Comparison of ENCODE assay signal across 19 cellular contexts in genomic region chr10:30047924-30048531, GRCh38. TPM values are rescaled to one million over a fixed set of nuclear protein-coding genes. Genes with fewer than 3 reads are reported as not detected.
DNase-seq lines count a peak whose midpoint lies in the region; ATAC-seq and TF ChIP-seq lines count a peak whose summit lies in the region.
"Had no signal": no experiment of that assay in that cellular context is flagged by ENCODE, and none has a peak within 500 bp of the region (broad histone marks: within the 10 kb centered on the region; RNA-seq: fewer than 3 reads in every experiment).

No MANE protein-coding gene starts in this region.

- TF ChIP-seq CTCF in Caco-2 (IDR thresholded peaks at IDR 0.05; ENCODE audit: insufficient read depth in 1 of 2, low read depth in 1 of 2, low read length in 1 of 2, severe bottlenecking in 1 of 2, unreplicated experiment in 1 of 2): no peak

- H3K27ac Mint-ChIP-seq in activated naive CD4-positive, alpha-beta T cell treated with anti-CD3 and anti-CD28 coated beads, Interleukin-2, amount 10 ng/mL, durations not matched to agents 7 days and 5 days: peak overlapping the region; percentile 86
- H3K27ac Mint-ChIP-seq in Caco-2 (ENCODE audit: unreplicated experiment): peak overlapping the region; percentile 13
- H3K27ac Mint-ChIP-seq in activated CD8-positive, alpha-beta T cell treated with anti-CD3 and anti-CD28 coated beads, Interleukin-2, amount 10 ng/mL, durations not matched to agents 7 days and 5 days: peak overlapping the region; percentile 63
- H3K27ac Mint-ChIP-seq: stimulated activated effector memory CD8-positive, alpha-beta T cell treated with anti-CD3 and anti-CD28 coated beads, Interleukin-12 subunit alpha, Interleukin-12 subunit beta, amount 100 ng/mL, for 72 hours had no signal

- H3K36me3 Mint-ChIP-seq in activated naive CD4-positive, alpha-beta T cell treated with anti-CD3 and anti-CD28 coated beads, Interleukin-2, amount 10 ng/mL, durations not matched to agents 7 days and 5 days: no peaks in the 10 kb centered on the region
- peaks cover 9% of the 10 kb centered on the region for H3K36me3 Mint-ChIP-seq in Caco-2 (ENCODE audit: insufficient read depth, unreplicated experiment)
- no peaks in the 10 kb centered on the region for H3K36me3 Mint-ChIP-seq in activated CD8-positive, alpha-beta T cell treated with anti-CD3 and anti-CD28 coated beads, Interleukin-2, amount 10 ng/mL, durations not matched to agents 7 days and 5 days (ENCODE audit: low read depth)
- H3K36me3 Mint-ChIP-seq: stimulated activated effector memory CD8-positive, alpha-beta T cell treated with anti-CD3 and anti-CD28 coated beads, Interleukin-12 subunit alpha, Interleukin-12 subunit beta, amount 100 ng/mL, for 72 hours had no signal

- no TSS peak for BruUV-seq in Caco-2 (replicated peaks; lab: Mats Ljungman, UMichigan)

- H3K4me3 Mint-ChIP-seq in activated naive CD4-positive, alpha-beta T cell treated with anti-CD3 and anti-CD28 coated beads, Interleukin-2, amount 10 ng/mL, durations not matched to agents 7 days and 5 days: peak overlapping the region; percentile 64
- no peak overlapping the region for H3K4me3 Mint-ChIP-seq in Caco-2 (ENCODE audit: unreplicated experiment)
- H3K4me3 Mint-ChIP-seq in activated CD8-positive, alpha-beta T cell treated with anti-CD3 and anti-CD28 coated beads, Interleukin-2, amount 10 ng/mL, durations not matched to agents 7 days and 5 days: peak overlapping the region; percentile 36

- ATAC-seq in activated CD8-positive, alpha-beta T cell treated with anti-CD3 and anti-CD28 coated beads, Interleukin-2, amount 10 ng/mL, durations not matched to agents 7 days and 5 days: peak; percentile 71
- peak; percentile 33 for ATAC-seq in stimulated activated naive CD8-positive, alpha-beta T cell treated with anti-CD3 and anti-CD28 coated beads, Interleukin-15, Interleukin-2, amounts not matched to agents 100 U/mL and 50 U/mL, for 24 hours
- no peak for ATAC-seq in HG03280 (IDR thresholded peaks at IDR 0.05; ENCODE audit: unreplicated experiment)
- no peak for ATAC-seq in HG02852 (IDR thresholded peaks at IDR 0.05; ENCODE audit: unreplicated experiment)
- ATAC-seq: left colon; stimulated activated effector memory CD8-positive, alpha-beta T cell treated with anti-CD3 and anti-CD28 coated beads, Interleukin-12 subunit alpha, Interleukin-12 subunit beta, amount 100 ng/mL, for 72 hours had no signal

- DNase-seq in activated naive CD4-positive, alpha-beta T cell treated with anti-CD3 and anti-CD28 coated beads, Interleukin-2, amount 10 ng/mL, durations not matched to agents 7 days and 5 days: peak; percentile 60
- DNase-seq in activated naive CD4-positive, alpha-beta T cell treated with Interleukin-2 at 50 U/mL for 16 hours: no peak
- DNase-seq in Caco-2 (no peak), UCSD-AML1 (lab: John Stamatoyannopoulos, UW; ENCODE audit: unreplicated experiment) (no peak)
- DNase-seq in activated CD8-positive, alpha-beta T cell treated with anti-CD3 and anti-CD28 coated beads, Interleukin-2, amount 10 ng/mL, durations not matched to agents 7 days and 5 days: peak; percentile 42
- no peak for DNase-seq in stimulated activated naive CD8-positive, alpha-beta T cell treated with anti-CD3 and anti-CD28 coated beads, Interleukin-15, Interleukin-2, amounts not matched to agents 100 U/mL and 50 U/mL, for 24 hours
- DNase-seq: brain microvascular endothelial cell, COR-L47, dermis blood vessel endothelial cell, foreskin melanocyte, left colon, MG63, NCI-H1694 treated with DMSO at 0.1 percent for 48 hours, NCI-H2227 treated with DMSO at 0.1 percent for 48 hours, occipital lobe, retina had no signal

- H3K4me1 ChIP-seq in Caco-2: no peaks in the 10 kb centered on the region; the same call in 1 of the 2 replicates

- no peaks in the 10 kb centered on the region for H3K9me3 ChIP-seq in Caco-2
- H3K9me3 ChIP-seq: MG63 had no signal

- no peaks in the 10 kb centered on the region for H3K27me3 ChIP-seq in Caco-2 (replicated peaks; ENCODE audit: control insufficient read depth, insufficient read depth, low read length)
- H3K27me3 ChIP-seq: brain microvascular endothelial cell, MG63 had no signal

- POLR2A ChIA-PET in Caco-2 (lab: Charles Lee): no interaction called here
- POLR2A ChIA-PET in activated CD8-positive, alpha-beta T cell treated with anti-CD3 and anti-CD28 coated beads, Interleukin-2, amount 10 ng/mL, durations not matched to agents 7 days and 5 days (lab: Charles Lee): no interaction called here

- peaks cover 75% of the 10 kb centered on the region for H3K27me3 Mint-ChIP-seq in activated naive CD4-positive, alpha-beta T cell treated with anti-CD3 and anti-CD28 coated beads, Interleukin-2, amount 10 ng/mL, durations not matched to agents 7 days and 5 days
- no peaks in the 10 kb centered on the region for H3K27me3 Mint-ChIP-seq in Caco-2 (ENCODE audit: insufficient read depth, unreplicated experiment)
- peaks cover 55% of the 10 kb centered on the region for H3K27me3 Mint-ChIP-seq in activated CD8-positive, alpha-beta T cell treated with anti-CD3 and anti-CD28 coated beads, Interleukin-2, amount 10 ng/mL, durations not matched to agents 7 days and 5 days (ENCODE audit: low read depth)

- no peak overlapping the region for H3K4me3 ChIP-seq in Caco-2 (ENCODE audit: low read depth, low read length)
- H3K4me3 ChIP-seq: MG63 had no signal

- intact Hi-C loops in Caco-2 (cut with micrococcal nuclease; ENCODE audit: unreplicated experiment): no loop called here

- H3K36me3 ChIP-seq in Caco-2 (ENCODE audit: control insufficient read depth, insufficient read depth, low read length): no peaks in the 10 kb centered on the region
- H3K36me3 ChIP-seq: brain microvascular endothelial cell had no signal

- H3K4me1 Mint-ChIP-seq in activated naive CD4-positive, alpha-beta T cell treated with anti-CD3 and anti-CD28 coated beads, Interleukin-2, amount 10 ng/mL, durations not matched to agents 7 days and 5 days: peaks cover 38% of the 10 kb centered on the region
- H3K4me1 Mint-ChIP-seq in Caco-2 (ENCODE audit: low read depth, unreplicated experiment): peaks cover 8% of the 10 kb centered on the region
- H3K4me1 Mint-ChIP-seq in activated CD8-positive, alpha-beta T cell treated with anti-CD3 and anti-CD28 coated beads, Interleukin-2, amount 10 ng/mL, durations not matched to agents 7 days and 5 days (ENCODE audit: low read depth): peaks cover 22% of the 10 kb centered on the region

- no peaks in the 10 kb centered on the region for H3K9me3 Mint-ChIP-seq in activated naive CD4-positive, alpha-beta T cell treated with anti-CD3 and anti-CD28 coated beads, Interleukin-2, amount 10 ng/mL, durations not matched to agents 7 days and 5 days
- no peaks in the 10 kb centered on the region for H3K9me3 Mint-ChIP-seq in Caco-2 (ENCODE audit: unreplicated experiment)
- H3K9me3 Mint-ChIP-seq in activated CD8-positive, alpha-beta T cell treated with anti-CD3 and anti-CD28 coated beads, Interleukin-2, amount 10 ng/mL, durations not matched to agents 7 days and 5 days (ENCODE audit: insufficient read depth): no peaks in the 10 kb centered on the region
- H3K9me3 Mint-ChIP-seq: stimulated activated effector memory CD8-positive, alpha-beta T cell treated with anti-CD3 and anti-CD28 coated beads, Interleukin-12 subunit alpha, Interleukin-12 subunit beta, amount 100 ng/mL, for 72 hours had no signal

- CTCF ChIA-PET in activated naive CD4-positive, alpha-beta T cell treated with anti-CD3 and anti-CD28 coated beads, Interleukin-2, amount 10 ng/mL, durations not matched to agents 7 days and 5 days (lab: Charles Lee): interaction anchor here (0.7 to 1.7 kb wide), 5 partner anchors 15 to 45 kb away, joined by 3 to 5 read pairs (median 4); no protein-coding TSS in a partner anchor
- CTCF ChIA-PET in Caco-2 (lab: Charles Lee): interaction anchor here (0.5 to 0.7 kb wide), 2 partner anchors 88 to 193 kb away, joined by 3 to 4 read pairs; no protein-coding TSS in a partner anchor
- CTCF ChIA-PET in activated CD8-positive, alpha-beta T cell treated with anti-CD3 and anti-CD28 coated beads, Interleukin-2, amount 10 ng/mL, durations not matched to agents 7 days and 5 days (lab: Charles Lee): interaction anchor here (1.0 kb wide), 1 partner anchor 21 kb away, joined by 4 read pairs; no protein-coding TSS in a partner anchor

RNA-seq across cellular contexts. Expression of gene JCAD, which starts 11.4 kb away (rescaled TPM):
- total RNA-seq in Caco-2 (2022): 10.0 and 13.0 TPM in 2 replicates
- under 1 TPM; 0.05 to 0.08 TPM for total RNA-seq in activated CD8-positive, alpha-beta T cell treated with anti-CD3 and anti-CD28 coated beads, Interleukin-2, amount 10 ng/mL, durations not matched to agents 7 days and 5 days

Comparison
In these comparisons a context has a peak if more than half of its experiments do, and no peak if none do; other contexts are left out.
1. DNase-seq: peak in activated naive CD4-positive, alpha-beta T cell treated with anti-CD3 and anti-CD28 coated beads, Interleukin-2, amount 10 ng/mL, durations not matched to agents 7 days and 5 days (single experiment) and activated CD8-positive, alpha-beta T cell treated with anti-CD3 and anti-CD28 coated beads, Interleukin-2, amount 10 ng/mL, durations not matched to agents 7 days and 5 days (single experiment); none in activated naive CD4-positive, alpha-beta T cell treated with Interleukin-2 at 50 U/mL for 16 hours (single experiment), Caco-2 (0 of 2), stimulated activated naive CD8-positive, alpha-beta T cell treated with anti-CD3 and anti-CD28 coated beads, Interleukin-15, Interleukin-2, amounts not matched to agents 100 U/mL and 50 U/mL, for 24 hours (single experiment) and UCSD-AML1 (single experiment).
2. H3K27ac Mint-ChIP-seq: peak in every context shown above with its lines; median percentile 86 in activated naive CD4-positive, alpha-beta T cell treated with anti-CD3 and anti-CD28 coated beads, Interleukin-2, amount 10 ng/mL, durations not matched to agents 7 days and 5 days; 63 in activated CD8-positive, alpha-beta T cell treated with anti-CD3 and anti-CD28 coated beads, Interleukin-2, amount 10 ng/mL, durations not matched to agents 7 days and 5 days; 13 in Caco-2.
3. ATAC-seq: peak in activated CD8-positive, alpha-beta T cell treated with anti-CD3 and anti-CD28 coated beads, Interleukin-2, amount 10 ng/mL, durations not matched to agents 7 days and 5 days (single experiment) and stimulated activated naive CD8-positive, alpha-beta T cell treated with anti-CD3 and anti-CD28 coated beads, Interleukin-15, Interleukin-2, amounts not matched to agents 100 U/mL and 50 U/mL, for 24 hours (single experiment); none in HG03280 (single experiment) and HG02852 (single experiment).
4. RNA of gene JCAD, which starts 11.4 kb away (total RNA-seq): 10.0 to 13.0 TPM in Caco-2; 0.05 to 0.08 TPM in activated CD8-positive, alpha-beta T cell treated with anti-CD3 and anti-CD28 coated beads, Interleukin-2, amount 10 ng/mL, durations not matched to agents 7 days and 5 days; every median in the first group is over 10 times any median in the second.